In genomic region chr21:41426656-41427311, GRCh38 we compare ENCODE assay signal across 8 cellular contexts. TPM values are rescaled to one million over a fixed set of nuclear protein-coding genes. Genes with fewer than 3 reads are reported as not detected.
DNase-seq lines count a peak whose midpoint lies in the region; ATAC-seq and TF ChIP-seq lines count a peak whose summit lies in the region.

No MANE protein-coding gene starts in this region.

- H3K4me1 ChIP-seq in body of pancreas: peaks cover 7% of the 10 kb centered on the region
- H3K4me1 ChIP-seq in right lobe of liver: peaks cover 0 to 4% (median 0%) of the 10 kb centered on the region in 4 donors
- peaks cover 0 to 35% (median 5%) of the 10 kb centered on the region in 4 donors for H3K4me1 ChIP-seq in tibial nerve

- peak; percentile 13 for DNase-seq in stimulated activated CD4-positive, alpha-beta T cell treated with anti-CD3 and anti-CD28 coated beads, Interleukin-15, amount 100 ng/mL, for 24 hours
- DNase-seq in stimulated activated CD4-positive, alpha-beta T cell treated with anti-CD3 and anti-CD28 coated beads, Interleukin-2, amount 100 ng/mL, for 24 hours: no peak
- no peak for DNase-seq in body of pancreas
- no peak for DNase-seq in right lobe of liver
- no peak for DNase-seq in tibial nerve (ENCODE audit: low spot score in 2 of 2)
- DNase-seq in Kasumi-1 (lab: John Stamatoyannopoulos, UW): no peak
- DNase-seq in SW480 (ENCODE audit: low spot score): no peak

- no peaks in the 10 kb centered on the region for H3K27me3 ChIP-seq in body of pancreas
- H3K27me3 ChIP-seq in right lobe of liver: no peaks in the 10 kb centered on the region
- no peaks in the 10 kb centered on the region for H3K27me3 ChIP-seq in tibial nerve

- TF ChIP-seq POLR2A in body of pancreas (IDR thresholded peaks at IDR 0.05) (no peak), right lobe of liver (IDR thresholded peaks at IDR 0.05) (no peak), tibial nerve (IDR thresholded peaks at IDR 0.05) (no peak)

- H3K36me3 ChIP-seq in body of pancreas (replicated peaks in 1 of 2; ENCODE audit: insufficient read depth in 1 of 2, low read depth in 2 of 2) (no peaks in the 10 kb centered on the region), right lobe of liver (peaks cover 0 to 2% (median under 1%) of the 10 kb centered on the region in 4 donors), tibial nerve (peaks cover 0 to 28% (median 0%) of the 10 kb centered on the region in 3 donors)

- ATAC-seq in body of pancreas (peak; percentile 17), right lobe of liver (peak; percentile 18 to 34 (median 24)), HG03095 (IDR thresholded peaks at IDR 0.05; ENCODE audit: unreplicated experiment) (no peak)

- H3K4me3 ChIP-seq in body of pancreas (peak overlapping the region; percentile 64 to 74), right lobe of liver (peak overlapping the region; percentile 64 to 89 (median 70)), tibial nerve (peak overlapping the region; percentile 55 to 80 (median 68))

- no peak for TF ChIP-seq EP300 in tibial nerve (IDR thresholded peaks at IDR 0.05)

- intact Hi-C loops in body of pancreas (cut with DNase I): no loop called here
- intact Hi-C loops in right lobe of liver (cut with DNase I): no loop called here

- H3K27ac ChIP-seq in body of pancreas (peak overlapping the region in 2 of 4 donors; percentile 59 to 64), right lobe of liver (peak overlapping the region; percentile 20 to 84 (median 26)), tibial nerve (peak overlapping the region; percentile 13 to 86 (median 64))

- 26 to 29% methylated on average over 29 to 43 of the region's 43 CpGs for WGBS in body of pancreas, 2 donors
- WGBS in right lobe of liver (ENCODE audit: insufficient coverage, low coverage, low lambda C conversion rate, missing lambda C conversion rate): 35% methylated on average over 8 of the region's 43 CpGs
- 20 to 26% methylated on average over 29 to 43 of the region's 43 CpGs for WGBS in tibial nerve, 2 donors

- H3K9me3 ChIP-seq in body of pancreas: no peaks in the 10 kb centered on the region
- no peaks in the 10 kb centered on the region for H3K9me3 ChIP-seq in right lobe of liver
- H3K9me3 ChIP-seq in tibial nerve: no peaks in the 10 kb centered on the region

- TF ChIP-seq CTCF in body of pancreas (IDR thresholded peaks at IDR 0.05) (no peak), right lobe of liver (IDR thresholded peaks at IDR 0.05) (no peak), tibial nerve (IDR thresholded peaks at IDR 0.05) (no peak)

RNA-seq across cellular contexts. Expression of gene MX1, which starts 0.7 kb away (rescaled TPM):
- 10 to 100 TPM in 1 of 2 donors, 1 to 10 TPM in 1; 7.0 to 14.8 TPM for total RNA-seq in body of pancreas
- 10 to 100 TPM in 4 of 6 experiments, 1 to 10 TPM in 2; 6.1 to 25.4 (median 10.5) TPM for total RNA-seq in right lobe of liver
- total RNA-seq in tibial nerve: 10 to 100 TPM; 10.5 to 23.8 (median 17.3) TPM
